ENCODE assay signal across 24 cellular contexts in the genomic region with DNA sequence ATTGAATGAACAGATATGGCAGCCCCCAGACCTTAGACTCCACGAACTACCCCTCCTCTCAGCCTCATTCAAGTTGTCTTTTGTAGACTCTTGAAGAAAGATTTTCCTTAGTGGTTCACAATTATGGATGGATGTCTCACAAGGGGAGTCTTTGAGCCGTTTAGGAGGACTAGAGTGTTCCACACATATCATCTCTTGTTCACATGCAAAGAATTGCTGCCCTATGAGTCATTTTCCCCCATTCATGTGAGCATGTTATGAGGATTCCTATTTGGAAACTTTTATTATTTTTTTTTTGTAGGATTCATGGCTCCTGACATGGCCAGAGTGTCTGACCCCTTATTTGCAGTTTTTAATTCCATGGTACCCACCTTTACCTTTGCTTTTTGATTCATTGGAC.
DNase-seq lines count a peak whose midpoint lies in the region; ATAC-seq, FAIRE-seq and TF ChIP-seq lines count a peak whose summit lies in the region.
"Had no signal": no experiment of that assay in that cellular context is flagged by ENCODE, and none has a peak within 500 bp of the region (broad histone marks: within the 10 kb centered on the region; RNA-seq: fewer than 3 reads in every experiment).

No MANE protein-coding gene starts in this region.

- H3K4me2 ChIP-seq in hepatocyte: no peak overlapping the region
- H3K4me2 ChIP-seq: BLaER1 treated with 17β-estradiol and CSF1 and Interleukin-3, amounts not matched to agents 10 nM and 100 nM; KMS-11 had no signal

- H3K9me2 ChIP-seq in hepatocyte (replicated peaks; ENCODE audit: insufficient read depth): no peaks in the 10 kb centered on the region

- peak; percentile 7 for FAIRE-seq in RCC 7860 (lab: Jason Lieb, UNC)
- FAIRE-seq: D721Med, GM18507 had no signal

- no peaks in the 10 kb centered on the region for H4K20me1 ChIP-seq in hepatocyte (ENCODE audit: insufficient read depth, poor library complexity, severe bottlenecking)
- H4K20me1 ChIP-seq: BLaER1 treated with 17β-estradiol and CSF1 and Interleukin-3, amounts not matched to agents 10 nM and 100 nM had no signal

- no peak overlapping the region for H3K27ac ChIP-seq in hepatocyte
- H3K27ac ChIP-seq: BLaER1 treated with 17β-estradiol and CSF1 and Interleukin-3, amounts not matched to agents 10 nM and 100 nM; KMS-11 had no signal

- H3K79me2 ChIP-seq in hepatocyte: no peaks in the 10 kb centered on the region

- H3K9me3 ChIP-seq in hepatocyte (ENCODE audit: low read depth): no peaks in the 10 kb centered on the region

- no peak overlapping the region for H2AFZ ChIP-seq in hepatocyte

- no peak for TF ChIP-seq CTCF in AG10803 (conservative IDR thresholded peaks at IDR 0.05; ENCODE audit: low read length)
- TF ChIP-seq CTCF in foreskin fibroblast (IDR thresholded peaks at IDR 0.05; ENCODE audit: low read depth, low read length): no peak
- no peak for TF ChIP-seq CTCF in hepatocyte (IDR thresholded peaks at IDR 0.05; ENCODE audit: poor library complexity)

- no peak for ATAC-seq in HG03175 (IDR thresholded peaks at IDR 0.05; ENCODE audit: unreplicated experiment)
- ATAC-seq: HCT116, PC-3 had no signal

- H3K4me3 ChIP-seq in AG10803 (ENCODE audit: low read length) (no peak overlapping the region), foreskin fibroblast (ENCODE audit: low read depth in 1 of 2, low read length in 2 of 2) (no peak overlapping the region), hepatocyte (no peak overlapping the region)
- H3K4me3 ChIP-seq: BLaER1 treated with 17β-estradiol and CSF1 and Interleukin-3, amounts not matched to agents 10 nM and 100 nM had no signal

- no peaks in the 10 kb centered on the region for H3K4me1 ChIP-seq in hepatocyte (ENCODE audit: insufficient read depth)

- peak; percentile 6 for DNase-seq in AG10803 (ENCODE audit: low read depth)
- DNase-seq in RCC 7860 (ENCODE audit: low spot score): peak; percentile 24
- DNase-seq in foreskin fibroblast: peak; percentile 28 to 46
- DNase-seq in renal cortical epithelial cell (ENCODE audit: low read depth): peak; percentile 18
- no peak for DNase-seq in hepatocyte (ENCODE audit: low spot score)
- DNase-seq in HUDEP-2 (lab: John Stamatoyannopoulos, UW; ENCODE audit: unreplicated experiment in 76 of 76): no peak
- DNase-seq in amygdala (lab: John Stamatoyannopoulos, UW): no peak
- DNase-seq: AML-193; CD4-positive, alpha-beta T cell; NCI-H1092 treated with DMSO at 0.1 percent for 48 hours; NCI-H1436; NCI-H187; NCI-H524; NCI-H82; NK-92 treated with Interleukin-12 subunit alpha and Interleukin-12 subunit beta, amount 100 ng/mL, for 24 hours; PC-3; RPMI8226; SHP77 had no signal

- no peaks in the 10 kb centered on the region for H3K36me3 ChIP-seq in hepatocyte (replicated peaks; ENCODE audit: insufficient read depth, low read depth)
- H3K36me3 ChIP-seq: BLaER1 treated with 17β-estradiol and CSF1 and Interleukin-3, amounts not matched to agents 10 nM and 100 nM had no signal

- 60% methylated on average over 2 of the region's 2 CpGs for WGBS in hepatocyte (ENCODE audit: low lambda C conversion rate, missing lambda C conversion rate)

- no peaks in the 10 kb centered on the region for H3K27me3 ChIP-seq in hepatocyte
- H3K27me3 ChIP-seq: BLaER1 treated with 17β-estradiol and CSF1 and Interleukin-3, amounts not matched to agents 10 nM and 100 nM had no signal

Comparison
In these comparisons a context has a peak if more than half of its experiments do, and no peak if none do; other contexts are left out.
1. DNase-seq: peak in AG10803 (single experiment), RCC 7860 (single experiment), foreskin fibroblast (2 of 2) and renal cortical epithelial cell (single experiment); none in hepatocyte (single experiment), HUDEP-2 (0 of 76) and amygdala (0 of 56).